21 cellular contexts compared by ENCODE assay signal in genomic region chr15:40495516-40495915, GRCh38.
"Had no signal": no experiment of that assay in that cellular context is flagged by ENCODE, and none has a peak within 500 bp of the region (broad histone marks: within the 10 kb centered on the region; RNA-seq: fewer than 3 reads in every experiment).

No MANE protein-coding gene starts in this region.

- DNase-seq: Kasumi-1, KG1, MM.1S, NCI-H1092 treated with DMSO at 0.1 percent for 48 hours, NCI-H1436, NCI-H187, NCI-H2029, NCI-H2081 treated with DMSO at 0.1 percent for 48 hours, NCI-H2171, NCI-H226, NCI-H446, NCI-H510A, NCI-H524 treated with DMSO at 0.1 percent for 48 hours, NCI-H69, NCI-H774, Right ventricle myocardium superior, RPMI8226, SIG-M5 had no signal

- H3K4me3 ChIP-seq: SJSA1, SK-N-MC had no signal

- H3K9me3 ChIP-seq: SJSA1 had no signal

- H3K36me3 ChIP-seq: SJSA1 had no signal

- FAIRE-seq: RCC 7860 had no signal

- H3K27ac ChIP-seq: SJSA1, SK-N-MC had no signal
